In the genomic region with DNA sequence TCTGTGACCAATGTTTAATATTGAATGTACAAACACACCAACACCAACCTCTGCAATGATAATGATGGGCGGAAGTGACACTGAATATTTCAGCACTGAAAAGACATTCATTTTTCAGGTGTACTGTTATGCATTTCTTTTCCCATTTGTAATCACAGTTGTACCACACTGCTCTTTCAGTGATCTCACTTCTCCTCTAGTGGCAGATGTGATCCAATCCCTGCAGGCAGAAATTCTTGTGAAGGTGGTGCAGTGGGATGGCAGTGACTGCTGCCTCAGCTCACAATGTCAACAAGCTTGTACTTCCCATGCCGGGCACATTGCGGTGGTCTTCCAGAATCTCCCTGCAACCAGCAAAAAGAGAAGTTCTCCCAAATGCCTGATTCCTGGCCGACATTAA, we compare ENCODE assay signal across 21 cellular contexts. TPM values are rescaled to one million over a fixed set of nuclear protein-coding genes. Genes with fewer than 3 reads are reported as not detected.
DNase-seq lines count a peak whose midpoint lies in the region; ATAC-seq, FAIRE-seq and TF ChIP-seq lines count a peak whose summit lies in the region.
"Had no signal": no experiment of that assay in that cellular context is flagged by ENCODE, and none has a peak within 500 bp of the region (broad histone marks: within the 10 kb centered on the region; RNA-seq: fewer than 3 reads in every experiment).

No MANE protein-coding gene starts in this region.

- H3K36me3 ChIP-seq in IMR-90 (ENCODE audit: control insufficient read depth, insufficient read depth, low read length) (no peaks in the 10 kb centered on the region), bronchial epithelial cell (ENCODE audit: control insufficient read depth, insufficient read depth, low read length) (no peaks in the 10 kb centered on the region)
- H3K36me3 ChIP-seq: BE2C had no signal

- peak; percentile 72 for FAIRE-seq in bronchial epithelial cell (lab: Jason Lieb, UNC)
- FAIRE-seq: GM12878, H54, HTR-8/SVneo had no signal

- no peak for TF ChIP-seq POLR2A in IMR-90 (IDR thresholded peaks at IDR 0.05; ENCODE audit: low read depth, low read length)

- H4K91ac ChIP-seq in IMR-90 (ENCODE audit: insufficient read depth, low read depth, low read length) = no peak overlapping the region

- no peaks in the 10 kb centered on the region for H3K36me3 Mint-ChIP-seq in activated CD8-positive, alpha-beta T cell treated with anti-CD3 and anti-CD28 coated beads for 36 hours (ENCODE audit: low read depth)
- H3K36me3 Mint-ChIP-seq: CD4-positive, CD25-positive, alpha-beta regulatory T cell; IgD-negative memory B cell had no signal

- peak; percentile 62 for ATAC-seq in IMR-90 (ENCODE audit: low read depth)
- ATAC-seq in foreskin keratinocyte = peak; percentile 25
- ATAC-seq in HG02870 (IDR thresholded peaks at IDR 0.05; ENCODE audit: unreplicated experiment) = no peak
- ATAC-seq in activated CD8-positive, alpha-beta T cell treated with anti-CD3 and anti-CD28 coated beads for 36 hours = no peak
- ATAC-seq: GM12878 had no signal

- no peak overlapping the region for H4K8ac ChIP-seq in IMR-90 (ENCODE audit: low read depth in 2 of 2, low read length in 2 of 2)

- no peak overlapping the region for H3K56ac ChIP-seq in IMR-90 (ENCODE audit: extremely low read depth, insufficient read depth, low read length)

- H3K4me1 ChIP-seq in IMR-90 (ENCODE audit: control insufficient read depth, insufficient read depth, low read length) (no peaks in the 10 kb centered on the region), foreskin keratinocyte (no peaks in the 10 kb centered on the region)
- H3K4me1 ChIP-seq: BE2C had no signal

- H3K4me3 ChIP-seq in IMR-90 (ENCODE audit: insufficient read depth, low read depth, low read length) (no peak overlapping the region), bronchial epithelial cell (ENCODE audit: low read depth, low read length) (no peak overlapping the region)
- H3K4me3 ChIP-seq: GM12878 had no signal

- TF ChIP-seq RAD21 in IMR-90 (IDR thresholded peaks at IDR 0.05; ENCODE audit: low read length) = no peak

- H3K27ac Mint-ChIP-seq in activated CD8-positive, alpha-beta T cell treated with anti-CD3 and anti-CD28 coated beads for 36 hours = no peak overlapping the region
- H3K27ac Mint-ChIP-seq: CD4-positive, CD25-positive, alpha-beta regulatory T cell; CD8-positive, alpha-beta memory T cell; IgD-negative memory B cell had no signal

- H3K18ac ChIP-seq in IMR-90 (ENCODE audit: low read depth, low read length) = no peak overlapping the region

- POLR2A ChIA-PET in IMR-90 (lab: Charles Lee; ENCODE audit: unreplicated experiment) = no interaction called here
- POLR2A ChIA-PET in activated CD8-positive, alpha-beta T cell treated with anti-CD3 and anti-CD28 coated beads for 36 hours (lab: Charles Lee) = no interaction called here

- no peak overlapping the region for H3K14ac ChIP-seq in IMR-90 (replicated peaks; ENCODE audit: low read depth, low read length)

- H3K79me1 ChIP-seq in IMR-90 (ENCODE audit: low read depth in 1 of 2, low read length in 2 of 2) = no peaks in the 10 kb centered on the region

- no peak overlapping the region for H3K23ac ChIP-seq in IMR-90 (ENCODE audit: low read depth, low read length)

- CTCF ChIA-PET in IMR-90 (lab: Yijun Ruan, JAX) = no interaction called here
- CTCF ChIA-PET in activated CD8-positive, alpha-beta T cell treated with anti-CD3 and anti-CD28 coated beads for 36 hours (lab: Charles Lee) = no interaction called here

- no TSS peak for BruUV-seq in IMR-90 (replicated peaks; lab: Mats Ljungman, UMichigan)

- H2BK15ac ChIP-seq in IMR-90 (ENCODE audit: low read depth, low read length) = no peak overlapping the region

- H3K4me2 ChIP-seq in IMR-90 (ENCODE audit: low read depth, low read length) = no peak overlapping the region

- no peak overlapping the region for H2BK20ac ChIP-seq in IMR-90 (ENCODE audit: low read depth, low read length)

- H2BK120ac ChIP-seq in IMR-90 (ENCODE audit: low read depth, low read length) = no peak overlapping the region

- TF ChIP-seq CTCF in IMR-90 (conservative IDR thresholded peaks at IDR 0.05; ENCODE audit: low read depth, low read length) (no peak), bronchial epithelial cell (IDR thresholded peaks at IDR 0.05; ENCODE audit: insufficient read depth, low read length, severe bottlenecking) (no peak), foreskin keratinocyte (conservative IDR thresholded peaks at IDR 0.05) (no peak)
- no peak for TF ChIP-seq CTCF in activated CD8-positive, alpha-beta T cell treated with anti-CD3 and anti-CD28 coated beads for 36 hours (IDR thresholded peaks at IDR 0.05)

- no peak for DNase-seq in IMR-90
- no peak for DNase-seq in bronchial epithelial cell (ENCODE audit: low read depth)
- DNase-seq in foreskin keratinocyte = no peak
- DNase-seq in activated CD8-positive, alpha-beta T cell treated with anti-CD3 and anti-CD28 coated beads for 36 hours = no peak
- DNase-seq in NOMO-1 treated with dmso at 0.1 percent for 144 hours (lab: John Stamatoyannopoulos, UW; ENCODE audit: unreplicated experiment) = no peak
- DNase-seq: ACHN; BE2C; C1 segment of cervical spinal cord; CD4-positive, CD25-positive, alpha-beta regulatory T cell; CD8-positive, alpha-beta memory T cell; COR-L47; DMS 273 treated with DMSO at 0.1 percent for 48 hours; DMS53; DND-41; EL; HCEC 1CT had no signal

- no peak overlapping the region for H2AK5ac ChIP-seq in IMR-90 (ENCODE audit: low read depth, low read length)

- dilution Hi-C loops in IMR-90 (cut with HindIII; ENCODE audit: low sequenced_read_pairs, unreplicated experiment) = no loop called here

- H3K27ac ChIP-seq in IMR-90 (ENCODE audit: insufficient read depth, low read length) = no peak overlapping the region
- no peak overlapping the region for H3K27ac ChIP-seq in foreskin keratinocyte

- in situ Hi-C loops in IMR-90 (cut with MboI; ENCODE audit: low sequenced_read_pairs) = no loop called here

- no peaks in the 10 kb centered on the region for H4K20me1 ChIP-seq in IMR-90 (ENCODE audit: insufficient read depth, low read length)

- no peak overlapping the region for H2AFZ ChIP-seq in IMR-90 (replicated peaks; ENCODE audit: low read length, poor library complexity)

- H3K9me3 Mint-ChIP-seq in activated CD8-positive, alpha-beta T cell treated with anti-CD3 and anti-CD28 coated beads for 36 hours = no peaks in the 10 kb centered on the region
- H3K9me3 Mint-ChIP-seq: IgD-negative memory B cell had no signal

- no peak overlapping the region for H2BK5ac ChIP-seq in IMR-90 (ENCODE audit: low read depth, low read length, poor library complexity, severe bottlenecking)

- peaks cover 9% of the 10 kb centered on the region for H3K27me3 Mint-ChIP-seq in activated CD8-positive, alpha-beta T cell treated with anti-CD3 and anti-CD28 coated beads for 36 hours

- no peak overlapping the region for H3K9ac ChIP-seq in IMR-90 (ENCODE audit: low read depth, low read length)

- H3K9me1 ChIP-seq in IMR-90 (ENCODE audit: insufficient read depth, low read length) = no peaks in the 10 kb centered on the region

- no peaks in the 10 kb centered on the region for H3K9me3 ChIP-seq in IMR-90 (ENCODE audit: control insufficient read depth, insufficient read depth, low read length)
- H3K9me3 ChIP-seq: BE2C had no signal

- H4K5ac ChIP-seq in IMR-90 (ENCODE audit: low read depth, low read length) = no peak overlapping the region

- H3K27me3 ChIP-seq in IMR-90 (ENCODE audit: control insufficient read depth, insufficient read depth, low read length) (no peaks in the 10 kb centered on the region), bronchial epithelial cell (ENCODE audit: control insufficient read depth, insufficient read depth, low read length) (no peaks in the 10 kb centered on the region), foreskin keratinocyte (no peaks in the 10 kb centered on the region)

- no peak overlapping the region for H3K4ac ChIP-seq in IMR-90 (ENCODE audit: low read depth, low read length)

- no peak overlapping the region for H2AK9ac ChIP-seq in IMR-90 (replicated peaks; ENCODE audit: low read depth, low read length, poor library complexity)

- no peak overlapping the region for H3K4me3 Mint-ChIP-seq in activated CD8-positive, alpha-beta T cell treated with anti-CD3 and anti-CD28 coated beads for 36 hours
- H3K4me3 Mint-ChIP-seq: CD4-positive, CD25-positive, alpha-beta regulatory T cell; CD8-positive, alpha-beta memory T cell; IgD-negative memory B cell had no signal

- intact Hi-C loops in IMR-90 (cut with micrococcal nuclease) = no loop called here
- intact Hi-C loops in activated CD8-positive, alpha-beta T cell treated with anti-CD3 and anti-CD28 coated beads for 36 hours (cut with micrococcal nuclease) = no loop called here

- 80% methylated on average over 1 of the region's 4 CpGs; no CpG with 5 or more reads in 1 of the 2 experiments for WGBS in IMR-90 (ENCODE audit: extremely low coverage in 2 of 2, insufficient read length in 1 of 2), 2 experiments

- no peaks in the 10 kb centered on the region for H3K4me1 Mint-ChIP-seq in activated CD8-positive, alpha-beta T cell treated with anti-CD3 and anti-CD28 coated beads for 36 hours (ENCODE audit: low read depth)
- H3K4me1 Mint-ChIP-seq: CD4-positive, CD25-positive, alpha-beta regulatory T cell; CD8-positive, alpha-beta memory T cell; IgD-negative memory B cell had no signal

TF ChIP-seq in IMR-90, 13 proteins besides CTCF, POLR2A, EP300 and RAD21 (continues in another document):
- TF ChIP-seq SMC3 (IDR thresholded peaks at IDR 0.05; ENCODE audit: low read depth, low read length) (no peak), MAZ (IDR thresholded peaks at IDR 0.05; ENCODE audit: borderline replicate concordance, low read depth, low read length) (no peak), CHD1 (IDR thresholded peaks at IDR 0.05; ENCODE audit: low read depth, low read length) (no peak), RCOR1 (IDR thresholded peaks at IDR 0.05; ENCODE audit: insufficient replicate concordance, low read length) (no peak), MAFK (IDR thresholded peaks at IDR 0.05; ENCODE audit: low read depth, low read length) (no peak), BHLHE40 (IDR thresholded peaks at IDR 0.05; ENCODE audit: low read depth, low read length) (no peak)

RNA-seq across cellular contexts. Expression of gene ERGIC2, which starts 23.0 kb away (rescaled TPM):
- 45.3 and 107 TPM in 2 replicates for total RNA-seq in IMR-90 (2012; rRNA removed)
- 32.7 and 41.0 TPM in 2 replicates for polyA plus RNA-seq in IMR-90 (2012; rRNA removed)
- polyA plus RNA-seq in IMR-90 (2012; cell fraction: cytosol; rRNA removed) = 2.9 and 4.6 TPM in 2 replicates
- polyA plus RNA-seq in IMR-90 (2012; cell fraction: nucleus; rRNA removed; ENCODE audit: low replicate concordance) = 0.61 and 14.9 TPM in 2 replicates
- 44.7 and 60.3 TPM in 2 replicates for total RNA-seq in bronchial epithelial cell
- 72.4 and 83.7 TPM in 2 replicates for total RNA-seq in foreskin keratinocyte
- 48.8 and 56.2 TPM in 2 replicates for polyA plus RNA-seq in foreskin keratinocyte
- total RNA-seq in activated CD8-positive, alpha-beta T cell treated with anti-CD3 and anti-CD28 coated beads for 36 hours = 100 to 1,000 TPM in 1 of 2 experiments, 10 to 100 TPM in 1; 91.8 to 101 TPM

Comparison
In these comparisons a context has a peak if more than half of its experiments do, and no peak if none do; other contexts are left out.
1. ATAC-seq: peak in IMR-90 (single experiment) and foreskin keratinocyte (single experiment); none in HG02870 (single experiment) and activated CD8-positive, alpha-beta T cell treated with anti-CD3 and anti-CD28 coated beads for 36 hours (single experiment).